ENCODE assay signal across 9 cellular contexts in genomic region chr6:5214570-5215052, GRCh38. TPM values are rescaled to one million over a fixed set of nuclear protein-coding genes. Genes with fewer than 3 reads are reported as not detected.
DNase-seq lines count a peak whose midpoint lies in the region; ATAC-seq, FAIRE-seq and TF ChIP-seq lines count a peak whose summit lies in the region.
"Had no signal": no experiment of that assay in that cellular context is flagged by ENCODE, and none has a peak within 500 bp of the region (broad histone marks: within the 10 kb centered on the region; RNA-seq: fewer than 3 reads in every experiment).

No MANE protein-coding gene starts in this region.

- H3K9me3 ChIP-seq in A549 (no peaks in the 10 kb centered on the region), SK-N-SH (no peaks in the 10 kb centered on the region), esophagus squamous epithelium (no peaks in the 10 kb centered on the region), parathyroid adenoma (ENCODE audit: control insufficient read depth, low read length) (no peaks in the 10 kb centered on the region)

- H3K4me3 ChIP-seq in A549 = no peak overlapping the region
- no peak overlapping the region for H3K4me3 ChIP-seq in GM12875 (ENCODE audit: low read depth, low read length)
- H3K4me3 ChIP-seq in SK-N-SH (ENCODE audit: low read depth in 2 of 2, low read length in 1 of 2) = no peak overlapping the region; a peak in 1 of 4 replicates
- no peak overlapping the region for H3K4me3 ChIP-seq in esophagus squamous epithelium
- H3K4me3 ChIP-seq in parathyroid adenoma (ENCODE audit: low read depth, low read length) = no peak overlapping the region

- peaks cover 55% of the 10 kb centered on the region for H3K36me3 Mint-ChIP-seq in stimulated activated memory B cell treated with anti-CD40 and anti-IgM and Interleukin-4, amounts not matched to agents 10 μg/mL and 1 μg/mL and 100 μg/mL, for 72 hours

- H4K20me1 ChIP-seq in SK-N-SH (ENCODE audit: insufficient read depth) = no peaks in the 10 kb centered on the region

- no peaks in the 10 kb centered on the region for H3K27me3 Mint-ChIP-seq in stimulated activated memory B cell treated with anti-CD40 and anti-IgM and Interleukin-4, amounts not matched to agents 10 μg/mL and 1 μg/mL and 100 μg/mL, for 72 hours
- H3K27me3 Mint-ChIP-seq: dendritic cell treated with granulocyte-macrophage colony-stimulating factor and Interleukin-4, amounts not matched to agents 40 ng/mL and 50 ng/mL, for 4 days had no signal

- no peak for TF ChIP-seq POLR2A in A549 (IDR thresholded peaks at IDR 0.05; ENCODE audit: low read length)
- TF ChIP-seq POLR2A in esophagus squamous epithelium (IDR thresholded peaks at IDR 0.05) = no peak

- H3K27ac ChIP-seq in A549 (no peak overlapping the region), SK-N-SH (ENCODE audit: low read depth in 2 of 2, low read length in 1 of 2) (no peak overlapping the region), esophagus squamous epithelium (no peak overlapping the region), parathyroid adenoma (no peak overlapping the region)

- H3K27me3 ChIP-seq in SK-N-SH (ENCODE audit: insufficient read depth) (no peaks in the 10 kb centered on the region), esophagus squamous epithelium (no peaks in the 10 kb centered on the region), parathyroid adenoma (ENCODE audit: control insufficient read depth, insufficient read depth, low read length) (no peaks in the 10 kb centered on the region)

- WGBS in A549 (ENCODE audit: missing lambda C conversion rate) = 56% methylated on average over 5 of the region's 10 CpGs
- WGBS in SK-N-SH (ENCODE audit: low lambda C conversion rate) = 75% methylated on average over 10 of the region's 10 CpGs
- 54 to 61% methylated on average over 7 to 10 of the region's 10 CpGs for WGBS in esophagus squamous epithelium, 2 donors

- intact Hi-C loops in esophagus squamous epithelium (cut with DNase I) = no loop called here

- H2AFZ ChIP-seq in SK-N-SH (ENCODE audit: low read depth) (no peak overlapping the region), parathyroid adenoma (no peak overlapping the region)

- CTCF ChIA-PET in A549 (lab: Yijun Ruan, JAX) (interaction anchor here (0.6 to 1.3 kb wide), 6 partner anchors 11 to 1605 kb away, joined by 3 read pairs; no protein-coding TSS in a partner anchor), SK-N-SH (lab: Yijun Ruan, JAX) (interaction anchor here (0.6 to 4.2 kb wide), 13 partner anchors 9 to 1332 kb away, joined by 3 to 17 read pairs (median 4); no protein-coding TSS in a partner anchor)

- H3K36me3 ChIP-seq in SK-N-SH (replicated peaks in 1 of 2; ENCODE audit: control insufficient read depth in 1 of 2, insufficient read depth in 2 of 2, low read length in 1 of 2) (peaks cover 13 to 23% of the 10 kb centered on the region in 2 experiments), esophagus squamous epithelium (peaks cover 0 to 27% (median 0%) of the 10 kb centered on the region in 3 donors), parathyroid adenoma (ENCODE audit: control insufficient read depth, insufficient read depth, low read length) (no peaks in the 10 kb centered on the region)

- peaks cover 7% of the 10 kb centered on the region for H3F3A ChIP-seq in SK-N-SH (replicated peaks; ENCODE audit: insufficient read depth)

- H3K9me2 ChIP-seq in SK-N-SH = no peaks in the 10 kb centered on the region

- no peak overlapping the region for H3K4me3 Mint-ChIP-seq in stimulated activated memory B cell treated with anti-CD40 and anti-IgM and Interleukin-4, amounts not matched to agents 10 μg/mL and 1 μg/mL and 100 μg/mL, for 72 hours
- H3K4me3 Mint-ChIP-seq: dendritic cell treated with granulocyte-macrophage colony-stimulating factor and Interleukin-4, amounts not matched to agents 40 ng/mL and 50 ng/mL, for 4 days had no signal

- ATAC-seq in A549 = peak in 1 of 2 experiments; percentile 86; a peak in 3 of 6 replicates
- ATAC-seq in stimulated activated memory B cell treated with anti-CD40 and anti-IgM and Interleukin-4, amounts not matched to agents 10 μg/mL and 1 μg/mL and 100 μg/mL, for 72 hours = no peak

- peak; percentile 36; the same call in 2 of the 3 replicates for TF ChIP-seq CTCF in A549 (IDR thresholded peaks at IDR 0.05)
- TF ChIP-seq CTCF in GM12875 (IDR thresholded peaks at IDR 0.05; ENCODE audit: borderline replicate concordance, insufficient read depth, low read depth, low read length) = peak; percentile 71
- TF ChIP-seq CTCF in SK-N-SH (IDR thresholded peaks at IDR 0.05) = peak; percentile 67
- peak in 4 of 6 experiments; percentile 22 to 66 (median 40) for TF ChIP-seq CTCF in esophagus squamous epithelium (IDR thresholded peaks at IDR 0.05)
- TF ChIP-seq CTCF in parathyroid adenoma (IDR thresholded peaks at IDR 0.05) = peak; percentile 78

- no peaks in the 10 kb centered on the region for H3K79me2 ChIP-seq in SK-N-SH (ENCODE audit: insufficient read depth)
- no peaks in the 10 kb centered on the region for H3K79me2 ChIP-seq in parathyroid adenoma

- DNase-seq in A549 (ENCODE audit: low read depth in 1 of 2, low spot score in 1 of 2) = peak in 1 of 2 experiments; percentile 25
- DNase-seq in SK-N-SH = peak; percentile 54
- DNase-seq in esophagus squamous epithelium (lab: John Stamatoyannopoulos, UW) = no peak
- DNase-seq in mesenteric fat pad (ENCODE audit: low spot score) = no peak
- no peak for DNase-seq in GM03348 (ENCODE audit: low spot score)

- H3K4me1 ChIP-seq in A549 = no peaks in the 10 kb centered on the region
- peaks cover 9 to 16% of the 10 kb centered on the region in 2 experiments; a peak in 3 of 4 replicates for H3K4me1 ChIP-seq in SK-N-SH (ENCODE audit: control insufficient read depth in 1 of 2, insufficient read depth in 2 of 2, low read depth in 1 of 2, low read length in 1 of 2)
- H3K4me1 ChIP-seq in esophagus squamous epithelium = peaks cover 0 to 6% (median 0%) of the 10 kb centered on the region in 3 donors
- peaks cover 8% of the 10 kb centered on the region for H3K4me1 ChIP-seq in parathyroid adenoma

- H3K9ac ChIP-seq in SK-N-SH (no peak overlapping the region), parathyroid adenoma (no peak overlapping the region)

- H3K4me1 Mint-ChIP-seq in stimulated activated memory B cell treated with anti-CD40 and anti-IgM and Interleukin-4, amounts not matched to agents 10 μg/mL and 1 μg/mL and 100 μg/mL, for 72 hours = peaks cover 13% of the 10 kb centered on the region

- no peak overlapping the region for H3K27ac Mint-ChIP-seq in stimulated activated memory B cell treated with anti-CD40 and anti-IgM and Interleukin-4, amounts not matched to agents 10 μg/mL and 1 μg/mL and 100 μg/mL, for 72 hours
- H3K27ac Mint-ChIP-seq: dendritic cell treated with granulocyte-macrophage colony-stimulating factor and Interleukin-4, amounts not matched to agents 40 ng/mL and 50 ng/mL, for 4 days had no signal

- POLR2A ChIA-PET in A549 (lab: Yijun Ruan, JAX) (interaction anchor here (0.7 kb wide), 1 partner anchor 887 kb away, joined by 5 read pairs; no protein-coding TSS in a partner anchor), SK-N-SH (lab: Yijun Ruan, JAX) (no interaction called here)

- TF ChIP-seq EP300 in A549 (IDR thresholded peaks at IDR 0.05) = no peak
- no peak for TF ChIP-seq EP300 in SK-N-SH (IDR thresholded peaks at IDR 0.05; ENCODE audit: borderline replicate concordance in 1 of 2, low read depth in 1 of 2, low read length in 1 of 2)

- TF ChIP-seq RAD21 in A549 (conservative IDR thresholded peaks at IDR 0.05 in 1 of 2, IDR thresholded peaks at IDR 0.05 in 1 of 2) = peak; percentile 35 to 58; a peak in 3 of 5 replicates
- TF ChIP-seq RAD21 in SK-N-SH (IDR thresholded peaks at IDR 0.05; ENCODE audit: low read length) = peak; percentile 77

- no peak for FAIRE-seq in A549 (lab: Jason Lieb, UNC)

- H3K4me2 ChIP-seq in A549 = no peak overlapping the region
- no peak overlapping the region for H3K4me2 ChIP-seq in SK-N-SH
- H3K4me2 ChIP-seq in parathyroid adenoma (ENCODE audit: low read length) = no peak overlapping the region

- H3K9me3 Mint-ChIP-seq in stimulated activated memory B cell treated with anti-CD40 and anti-IgM and Interleukin-4, amounts not matched to agents 10 μg/mL and 1 μg/mL and 100 μg/mL, for 72 hours = no peaks in the 10 kb centered on the region
- H3K9me3 Mint-ChIP-seq: dendritic cell treated with granulocyte-macrophage colony-stimulating factor and Interleukin-4, amounts not matched to agents 40 ng/mL and 50 ng/mL, for 4 days had no signal

TF ChIP-seq in A549, 52 proteins besides CTCF, POLR2A, EP300 and RAD21 (continues in another document):
- no peak for TF ChIP-seq FOSL2 (IDR thresholded peaks at IDR 0.05)
- no peak for TF ChIP-seq FOSL2 (CRISPR knock-in tag; IDR thresholded peaks at IDR 0.05)

TF ChIP-seq in SK-N-SH, 30 proteins besides CTCF, POLR2A, EP300 and RAD21:
- TF ChIP-seq GATA2 (CRISPR knock-in tag; IDR thresholded peaks at IDR 0.05) = no peak
- TF ChIP-seq NRF1 (IDR thresholded peaks at IDR 0.05; ENCODE audit: low read depth, low read length) = no peak
- peak; percentile 69 for TF ChIP-seq SMC3 (IDR thresholded peaks at IDR 0.05; ENCODE audit: low read depth, low read length)

RNA-seq across cellular contexts. Expression of gene LYRM4, which starts 46.1 kb away (rescaled TPM):
- 43.3 and 47.6 TPM in 2 replicates for polyA plus RNA-seq in A549 (2011; rRNA removed)
- polyA plus RNA-seq in A549 (2012; cell fraction: cytosol; rRNA removed) = 30.7 and 31.4 TPM in 2 replicates
- polyA plus RNA-seq in A549 (2012; cell fraction: nucleus; rRNA removed) = 12.2 and 18.1 TPM in 2 replicates
- polyA plus RNA-seq in A549 (2017; fragmentation: RNase III; extraction: RNeasy Plus Mini Kit Qiagen cat#74134 plus additional on column Dnase treatment) = 24.4 to 26.0 TPM (median 25.6 TPM) in 3 replicates
- 19.1 and 24.2 TPM in 2 replicates for polyA minus RNA-seq in A549 (2011; rRNA and poly(A)+ RNA removed)
- 37.2 and 43.4 TPM in 2 replicates for polyA plus RNA-seq in SK-N-SH (2012; rRNA removed)
- polyA plus RNA-seq in SK-N-SH (2012; cell fraction: cytosol; rRNA removed) = 46.3 and 51.5 TPM in 2 replicates
- 17.0 and 17.3 TPM in 2 replicates for polyA plus RNA-seq in SK-N-SH (2012; cell fraction: nucleus; rRNA removed)
- 10 to 100 TPM in 3 of 4 donors, 1 to 10 TPM in 1; 9.2 to 28.2 (median 14.2) TPM for total RNA-seq in esophagus squamous epithelium
- 30.6 TPM for total RNA-seq in mesenteric fat pad

RNA-seq across cellular contexts. Expression of gene FARS2, which starts 46.7 kb away (rescaled TPM):
- 17.5 and 17.9 TPM in 2 replicates for polyA plus RNA-seq in A549 (2011; rRNA removed)
- 14.7 and 15.1 TPM in 2 replicates for polyA plus RNA-seq in A549 (2012; cell fraction: cytosol; rRNA removed)
- polyA plus RNA-seq in A549 (2012; cell fraction: nucleus; rRNA removed) = 15.0 and 15.9 TPM in 2 replicates
- 12.6 to 13.6 TPM (median 12.9 TPM) in 3 replicates for polyA plus RNA-seq in A549 (2017; fragmentation: RNase III; extraction: RNeasy Plus Mini Kit Qiagen cat#74134 plus additional on column Dnase treatment)
- polyA minus RNA-seq in A549 (2011; rRNA and poly(A)+ RNA removed) = 43.9 and 47.7 TPM in 2 replicates
- polyA plus RNA-seq in SK-N-SH (2012; rRNA removed) = 12.5 and 16.1 TPM in 2 replicates
- polyA plus RNA-seq in SK-N-SH (2012; cell fraction: cytosol; rRNA removed) = 13.7 and 14.2 TPM in 2 replicates
- polyA plus RNA-seq in SK-N-SH (2012; cell fraction: nucleus; rRNA removed) = 12.1 and 13.3 TPM in 2 replicates
- 10 to 100 TPM in 3 of 4 donors, 1 to 10 TPM in 1; 8.3 to 18.5 (median 13.0) TPM for total RNA-seq in esophagus squamous epithelium
- total RNA-seq in mesenteric fat pad = 13.3 TPM

Comparison
In these comparisons a context has a peak if more than half of its experiments do, and no peak if none do; other contexts are left out.
1. Of the 12 proteins assayed by ChIP-seq in both A549 and SK-N-SH: peak only in A549: none; only in SK-N-SH: SMC3; in both: CTCF and RAD21; in neither: 9.